In genomic region chr2:129791651-129792050, GRCh38 we compare ENCODE assay signal across 16 cellular contexts.
A peak's percentile ranks its signal among the peaks of the same experiment; 100 is the strongest.
DNase-seq lines count a peak whose midpoint lies in the region; TF ChIP-seq lines count a peak whose summit lies in the region.
"Had no signal": no experiment of that assay in that cellular context is flagged by ENCODE, and none has a peak within 500 bp of the region (broad histone marks: within the 10 kb centered on the region; RNA-seq: fewer than 3 reads in every experiment).

No MANE protein-coding gene starts in this region.

- no peaks in the 10 kb centered on the region for H3K9me2 ChIP-seq in GM23248 (ENCODE audit: insufficient read depth)

- H3K36me3 ChIP-seq in H7 (replicated peaks; ENCODE audit: control insufficient read depth, insufficient read depth, low read length): no peaks in the 10 kb centered on the region
- no peaks in the 10 kb centered on the region for H3K36me3 ChIP-seq in GM23248 (ENCODE audit: low read depth)
- H3K36me3 ChIP-seq: HAP-1 had no signal

- no peaks in the 10 kb centered on the region for H4K20me1 ChIP-seq in GM23248 (ENCODE audit: insufficient read depth)

- WGBS in GM23248 (ENCODE audit: low coverage in 1 of 2, low lambda C conversion rate in 2 of 2, missing lambda C conversion rate in 2 of 2), 2 experiments: 73 to 80% methylated on average over 11 of the region's 11 CpGs

- TF ChIP-seq CTCF in brain (conservative IDR thresholded peaks at IDR 0.05) (no peak), mesothelial cell of epicardium (IDR thresholded peaks at IDR 0.05; ENCODE audit: unreplicated experiment) (no peak), osteocyte (IDR thresholded peaks at IDR 0.05) (no peak)

- H3K27me3 Mint-ChIP-seq in brain: peaks cover 4% of the 10 kb centered on the region
- H3K27me3 Mint-ChIP-seq in mesothelial cell of epicardium (ENCODE audit: low read depth): no peaks in the 10 kb centered on the region
- H3K27me3 Mint-ChIP-seq in osteocyte (ENCODE audit: unreplicated experiment): no peaks in the 10 kb centered on the region

- H2AFZ ChIP-seq in GM23248: no peak overlapping the region
- H2AFZ ChIP-seq: GM23338 had no signal

- H3K9me3 ChIP-seq in GM23248 (ENCODE audit: low read depth): no peaks in the 10 kb centered on the region
- H3K9me3 ChIP-seq: HAP-1 had no signal

- no peak overlapping the region for H3K4me3 Mint-ChIP-seq in brain
- no peak overlapping the region for H3K4me3 Mint-ChIP-seq in mesothelial cell of epicardium
- no peak overlapping the region for H3K4me3 Mint-ChIP-seq in osteocyte (ENCODE audit: unreplicated experiment)
- H3K4me3 Mint-ChIP-seq: CD4-positive, alpha-beta memory T cell; GM23338; HFFc6 had no signal

- no peak overlapping the region for H3K4me2 ChIP-seq in GM23248 (ENCODE audit: unreplicated experiment)
- H3K4me2 ChIP-seq: GM23338 had no signal

- peaks cover 24% of the 10 kb centered on the region for H3K4me1 Mint-ChIP-seq in brain
- peaks cover 31% of the 10 kb centered on the region for H3K4me1 Mint-ChIP-seq in mesothelial cell of epicardium
- no peaks in the 10 kb centered on the region for H3K4me1 Mint-ChIP-seq in osteocyte (ENCODE audit: unreplicated experiment)
- H3K4me1 Mint-ChIP-seq: CD4-positive, alpha-beta memory T cell had no signal

- H3K36me3 Mint-ChIP-seq in brain (no peaks in the 10 kb centered on the region), mesothelial cell of epicardium (peaks cover 9% of the 10 kb centered on the region), osteocyte (ENCODE audit: unreplicated experiment) (no peaks in the 10 kb centered on the region)
- H3K36me3 Mint-ChIP-seq: CD4-positive, alpha-beta memory T cell had no signal

- in situ Hi-C loops in GM23248 (cut with MboI): no loop called here

- no peaks in the 10 kb centered on the region for H3F3A ChIP-seq in GM23248 (ENCODE audit: insufficient read depth)

- peak; percentile 21 for DNase-seq in H7
- DNase-seq in mesothelial cell of epicardium (ENCODE audit: low spot score in 2 of 2, unreplicated experiment in 2 of 2): no peak
- DNase-seq in osteocyte (ENCODE audit: extremely low spot score, unreplicated experiment): peak; percentile 70
- DNase-seq in GM23248: no peak
- no peak for DNase-seq in NCI-H1092 treated with DMSO at 0.1 percent for 48 hours (lab: John Stamatoyannopoulos, UW)
- DNase-seq: C1 segment of cervical spinal cord; Calu3; CD4-positive, alpha-beta memory T cell; COR-L47; DMS53; DMS79 treated with DMSO at 0.1 percent for 48 hours; GF-D8; HFFc6 had no signal

- H3K27ac Mint-ChIP-seq in brain (peak overlapping the region in 3 of 5 experiments; percentile 51 to 68 (median 63)), mesothelial cell of epicardium (peak overlapping the region; percentile 54), osteocyte (ENCODE audit: unreplicated experiment) (no peak overlapping the region)
- H3K27ac Mint-ChIP-seq: CD4-positive, alpha-beta memory T cell; GM23338; HFFc6 had no signal

- H3K9me3 Mint-ChIP-seq in brain: peaks cover 0 to 9% (median 3%) of the 10 kb centered on the region in 5 experiments
- H3K9me3 Mint-ChIP-seq in mesothelial cell of epicardium: peaks cover 13% of the 10 kb centered on the region
- H3K9me3 Mint-ChIP-seq in osteocyte (ENCODE audit: unreplicated experiment): peaks cover 6% of the 10 kb centered on the region

- H3K27ac ChIP-seq in GM23248: no peak overlapping the region

- H3K4me3 ChIP-seq in H7 (ENCODE audit: insufficient read depth, low read depth, low read length) (no peak overlapping the region), GM23248 (no peak overlapping the region)
- H3K4me3 ChIP-seq: GM23338, HAP-1 had no signal

- no peaks in the 10 kb centered on the region for H3K79me2 ChIP-seq in GM23248 (ENCODE audit: insufficient read depth)

- no peak overlapping the region for H3K9ac ChIP-seq in GM23248

- no peaks in the 10 kb centered on the region for H3K27me3 ChIP-seq in H7 (ENCODE audit: control insufficient read depth, insufficient read depth, low read length)
- no peaks in the 10 kb centered on the region for H3K27me3 ChIP-seq in GM23248 (replicated peaks; ENCODE audit: insufficient read depth)

- no peaks in the 10 kb centered on the region for H3K4me1 ChIP-seq in GM23248 (ENCODE audit: insufficient read depth)
- H3K4me1 ChIP-seq: HAP-1 had no signal

Comparison
In these comparisons a context has a peak if more than half of its experiments do, and no peak if none do; other contexts are left out.
1. DNase-seq: peak in H7 (single experiment) and osteocyte (single experiment); none in mesothelial cell of epicardium (0 of 2), GM23248 (single experiment) and NCI-H1092 treated with DMSO at 0.1 percent for 48 hours (single experiment).